In the genomic region with DNA sequence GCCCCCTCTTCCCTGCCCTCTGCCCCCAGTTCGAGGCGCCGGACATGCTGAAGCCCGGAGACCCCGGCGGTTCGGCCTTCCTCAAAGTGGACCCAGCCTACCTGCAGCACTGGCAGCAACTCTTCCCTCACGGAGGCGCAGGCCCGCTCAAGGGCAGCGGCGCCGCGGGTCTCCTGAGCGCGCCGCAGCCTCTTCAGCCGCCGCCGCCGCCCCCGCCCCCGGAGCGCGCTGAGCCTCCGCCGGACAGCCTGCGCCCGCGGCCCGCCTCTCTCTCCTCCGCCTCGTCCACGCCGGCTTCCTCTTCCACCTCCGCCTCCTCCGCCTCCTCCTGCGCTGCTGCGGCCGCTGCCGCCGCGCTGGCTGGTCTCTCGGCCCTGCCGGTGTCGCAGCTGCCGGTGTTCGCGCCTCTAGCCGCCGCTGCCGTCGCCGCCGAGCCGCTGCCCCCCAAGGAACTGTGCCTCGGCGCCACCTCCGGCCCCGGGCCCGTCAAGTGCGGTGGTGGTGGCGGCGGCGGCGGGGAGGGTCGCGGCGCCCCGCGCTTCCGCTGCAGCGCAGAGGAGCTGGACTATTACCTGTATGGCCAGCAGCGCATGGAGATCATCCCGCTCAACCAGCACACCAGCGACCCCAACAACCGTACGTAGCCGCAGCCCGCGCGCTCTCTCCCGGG, we compare ENCODE assay signal across 8 cellular contexts. TPM values are rescaled to one million over a fixed set of nuclear protein-coding genes. Genes with fewer than 3 reads are reported as not detected.
DNase-seq lines count a peak whose midpoint lies in the region; FAIRE-seq and TF ChIP-seq lines count a peak whose summit lies in the region.

No MANE protein-coding gene starts in this region.

- H3K27me3 ChIP-seq in muscle layer of colon (ENCODE audit: control insufficient read depth in 1 of 2, insufficient read depth in 2 of 2, low read length in 2 of 2): peaks cover 10 to 15% of the 10 kb centered on the region in 2 donors

- DNase-seq in GM13976 (ENCODE audit: low spot score) (peak; percentile 53), M059J (ENCODE audit: low read depth) (peak; percentile 45), dermis blood vessel endothelial cell (peak; percentile 45), NCI-H774 (lab: John Stamatoyannopoulos, UW) (no peak), occipital lobe (lab: John Stamatoyannopoulos, UW) (no peak), middle frontal gyrus (ENCODE audit: extremely low spot score, low spot score) (no peak), H54 (ENCODE audit: insufficient read length, low spot score) (no peak)

- no peak for TF ChIP-seq CTCF in GM13976 (IDR thresholded peaks at IDR 0.05; ENCODE audit: borderline replicate concordance, control extremely low read depth, extremely low read depth, insufficient read depth, missing control alignments)

- FAIRE-seq in H54 (lab: Jason Lieb, UNC): no peak

- H3K9ac ChIP-seq in muscle layer of colon (ENCODE audit: low read length): no peak overlapping the region

- H3K9me3 ChIP-seq in muscle layer of colon (ENCODE audit: low read length): no peaks in the 10 kb centered on the region

- H3K36me3 ChIP-seq in muscle layer of colon (ENCODE audit: insufficient read depth, low read length): no peaks in the 10 kb centered on the region

- H3K4me1 ChIP-seq in muscle layer of colon (ENCODE audit: insufficient read depth, low read length): peaks cover 9% of the 10 kb centered on the region

- TF ChIP-seq POLR2A in H54 (IDR thresholded peaks at IDR 0.05; ENCODE audit: low read depth, low read length): no peak

- H3K4me3 ChIP-seq in muscle layer of colon (ENCODE audit: low read depth in 1 of 2, low read length in 2 of 2): peak overlapping the region; percentile 91 to 98

- in situ Hi-C loops in GM13976 (cut with MboI; ENCODE audit: low sequenced_read_pairs, unreplicated experiment): no loop called here

- H3K27ac ChIP-seq in muscle layer of colon (ENCODE audit: low read depth, low read length): peak overlapping the region; percentile 80

RNA-seq across cellular contexts. Expression of gene PRDM6, which starts 1.1 kb away (rescaled TPM):
- total RNA-seq in M059J (2014; rRNA removed; shearing (Covaris generic)): 0.05 and 0.30 TPM in 2 replicates
- total RNA-seq in dermis blood vessel endothelial cell (0.33 TPM in 1 of 2 replicates, not detected in the other), occipital lobe (0.47 TPM)

RNA-seq across cellular contexts. Expression of gene PPIC, which starts 53.6 kb away (rescaled TPM):
- 74.2 and 139 TPM in 2 replicates for total RNA-seq in M059J (2014; rRNA removed; shearing (Covaris generic))
- total RNA-seq in dermis blood vessel endothelial cell (38.6 and 74.9 TPM in 2 replicates), occipital lobe (3.1 TPM)

Comparison
In these comparisons a context has a peak if more than half of its experiments do, and no peak if none do; other contexts are left out.
1. DNase-seq: peak in GM13976 (single experiment), M059J (single experiment) and dermis blood vessel endothelial cell (single experiment); none in NCI-H774 (single experiment), occipital lobe (single experiment), middle frontal gyrus (single experiment) and H54 (single experiment).